ENCODE assay signal across 8 cellular contexts in genomic region chr10:57338823-57339558, GRCh38.
DNase-seq lines count a peak whose midpoint lies in the region; ATAC-seq, FAIRE-seq and TF ChIP-seq lines count a peak whose summit lies in the region.

No MANE protein-coding gene starts in this region.

- no peak overlapping the region for H3K4me3 ChIP-seq in tibial artery

- no peaks in the 10 kb centered on the region for H3K4me1 ChIP-seq in tibial artery

- H3K27me3 ChIP-seq in tibial artery = no peaks in the 10 kb centered on the region

- no peaks in the 10 kb centered on the region for H3K36me3 ChIP-seq in tibial artery

- peak; percentile 61 for ATAC-seq in GM19328 (IDR thresholded peaks at IDR 0.05; ENCODE audit: unreplicated experiment)

- H3K27ac ChIP-seq in tibial artery = no peak overlapping the region

- H3K9me3 ChIP-seq in tibial artery = peaks cover 0 to 6% (median 0%) of the 10 kb centered on the region in 3 donors

- intact Hi-C loops in tibial artery (cut with DNase I; ENCODE audit: low total_unique reads) = no loop called here

- TF ChIP-seq CTCF in tibial artery (IDR thresholded peaks at IDR 0.05) = peak; percentile 46 to 58

- peak; percentile 55 for DNase-seq in D341Med (ENCODE audit: low spot score)
- DNase-seq in HTR-8/SVneo (ENCODE audit: insufficient read length, low spot score) = peak; percentile 25
- peak; percentile 23 for DNase-seq in hepatic stellate cell (ENCODE audit: low spot score)
- no peak for DNase-seq in tibial artery
- DNase-seq in nucleus accumbens (lab: John Stamatoyannopoulos, UW) = no peak
- no peak for DNase-seq in cortex of kidney (lab: John Stamatoyannopoulos, UW)

- FAIRE-seq in HTR-8/SVneo (lab: Jason Lieb, UNC) = no peak
- FAIRE-seq in TTC549 (lab: Jason Lieb, UNC) = peak; percentile 89

Comparison
In these comparisons a context has a peak if more than half of its experiments do, and no peak if none do; other contexts are left out.
1. DNase-seq: peak in D341Med (single experiment), HTR-8/SVneo (single experiment) and hepatic stellate cell (single experiment); none in tibial artery (0 of 2), nucleus accumbens (0 of 56) and cortex of kidney (single experiment).